In the genomic region with DNA sequence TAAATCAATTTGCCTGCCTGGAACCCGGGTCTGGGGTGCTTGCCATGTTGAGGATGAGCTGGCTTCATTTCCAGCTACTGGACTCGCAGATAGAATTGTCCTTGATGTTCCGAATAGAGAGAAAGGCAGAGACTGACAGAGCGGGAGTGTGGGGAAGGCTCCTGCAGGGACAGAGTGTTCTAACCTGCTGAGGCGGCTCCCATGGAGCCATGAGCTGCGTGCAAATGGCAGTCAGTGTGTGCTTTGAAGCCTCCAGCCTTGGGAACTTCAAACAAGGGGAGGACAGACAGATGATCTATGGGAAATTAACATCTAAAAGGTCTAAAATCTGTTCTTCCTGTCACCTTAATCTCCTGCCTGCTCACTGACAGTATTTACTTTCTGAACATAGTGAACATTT, we compare ENCODE assay signal across 23 cellular contexts.
DNase-seq lines count a peak whose midpoint lies in the region; ATAC-seq and TF ChIP-seq lines count a peak whose summit lies in the region.
"Had no signal": no experiment of that assay in that cellular context is flagged by ENCODE, and none has a peak within 500 bp of the region (broad histone marks: within the 10 kb centered on the region; RNA-seq: fewer than 3 reads in every experiment).

No MANE protein-coding gene starts in this region.

- no peak overlapping the region for H3K4me3 ChIP-seq in endodermal cell (ENCODE audit: low read length)
- H3K4me3 ChIP-seq: GM12878, PC-9 had no signal

- 38 to 46% methylated on average over 5 to 6 of the region's 6 CpGs for WGBS in endodermal cell (ENCODE audit: insufficient coverage in 1 of 2, insufficient read length in 1 of 2), 2 experiments

- no peaks in the 10 kb centered on the region for H3K4me1 ChIP-seq in endodermal cell (ENCODE audit: control insufficient read depth, insufficient read depth, low read length)

- peaks cover 1% of the 10 kb centered on the region for H3K9me3 Mint-ChIP-seq in activated naive CD8-positive, alpha-beta T cell treated with anti-CD3 and anti-CD28 coated beads for 36 hours
- H3K9me3 Mint-ChIP-seq in activated naive CD8-positive, alpha-beta T cell treated with anti-CD3 and anti-CD28 coated beads, Interleukin-2, amount 50 U/mL, for 24 hours: peaks cover 4% of the 10 kb centered on the region
- no peaks in the 10 kb centered on the region for H3K9me3 Mint-ChIP-seq in endodermal cell
- peaks cover 2% of the 10 kb centered on the region for H3K9me3 Mint-ChIP-seq in activated naive CD4-positive, alpha-beta T cell treated with anti-CD3 and anti-CD28 coated beads, Interleukin-2, amount 10 ng/mL, durations not matched to agents 7 days and 5 days

- H3K27ac Mint-ChIP-seq in activated naive CD8-positive, alpha-beta T cell treated with anti-CD3 and anti-CD28 coated beads for 36 hours: peak overlapping the region; percentile 27
- no peak overlapping the region for H3K27ac Mint-ChIP-seq in activated naive CD8-positive, alpha-beta T cell treated with anti-CD3 and anti-CD28 coated beads, Interleukin-2, amount 50 U/mL, for 24 hours
- H3K27ac Mint-ChIP-seq in endodermal cell: no peak overlapping the region
- H3K27ac Mint-ChIP-seq in activated naive CD4-positive, alpha-beta T cell treated with anti-CD3 and anti-CD28 coated beads, Interleukin-2, amount 10 ng/mL, durations not matched to agents 7 days and 5 days: no peak overlapping the region
- H3K27ac Mint-ChIP-seq: CD4-positive, alpha-beta T cell had no signal

- no peak for TF ChIP-seq CTCF in endodermal cell (conservative IDR thresholded peaks at IDR 0.05)

- no peaks in the 10 kb centered on the region for H3K27me3 Mint-ChIP-seq in activated naive CD8-positive, alpha-beta T cell treated with anti-CD3 and anti-CD28 coated beads for 36 hours
- H3K27me3 Mint-ChIP-seq in activated naive CD8-positive, alpha-beta T cell treated with anti-CD3 and anti-CD28 coated beads, Interleukin-2, amount 50 U/mL, for 24 hours: no peaks in the 10 kb centered on the region
- H3K27me3 Mint-ChIP-seq in endodermal cell (ENCODE audit: insufficient read depth): peaks cover 4% of the 10 kb centered on the region
- no peaks in the 10 kb centered on the region for H3K27me3 Mint-ChIP-seq in activated naive CD4-positive, alpha-beta T cell treated with anti-CD3 and anti-CD28 coated beads, Interleukin-2, amount 10 ng/mL, durations not matched to agents 7 days and 5 days
- H3K27me3 Mint-ChIP-seq: CD4-positive, alpha-beta T cell had no signal

- no peaks in the 10 kb centered on the region for H3K9me3 ChIP-seq in endodermal cell (ENCODE audit: control insufficient read depth, low read length)

- no peaks in the 10 kb centered on the region for H3K4me1 Mint-ChIP-seq in activated naive CD8-positive, alpha-beta T cell treated with anti-CD3 and anti-CD28 coated beads for 36 hours
- H3K4me1 Mint-ChIP-seq in activated naive CD8-positive, alpha-beta T cell treated with anti-CD3 and anti-CD28 coated beads, Interleukin-2, amount 50 U/mL, for 24 hours: no peaks in the 10 kb centered on the region
- H3K4me1 Mint-ChIP-seq in endodermal cell: peaks cover 9% of the 10 kb centered on the region
- H3K4me1 Mint-ChIP-seq in activated naive CD4-positive, alpha-beta T cell treated with anti-CD3 and anti-CD28 coated beads, Interleukin-2, amount 10 ng/mL, durations not matched to agents 7 days and 5 days: no peaks in the 10 kb centered on the region

- CTCF ChIA-PET in activated naive CD4-positive, alpha-beta T cell treated with anti-CD3 and anti-CD28 coated beads, Interleukin-2, amount 10 ng/mL, durations not matched to agents 7 days and 5 days (lab: Charles Lee): no interaction called here

- no peak for ATAC-seq in activated naive CD8-positive, alpha-beta T cell treated with anti-CD3 and anti-CD28 coated beads, Interleukin-2, amount 50 U/mL, for 24 hours
- ATAC-seq: GM12878, HCT116, Right ventricle myocardium inferior had no signal

- no peaks in the 10 kb centered on the region for H3K27me3 ChIP-seq in endodermal cell (ENCODE audit: control insufficient read depth, insufficient read depth, low read length, poor library complexity, severe bottlenecking)

- DNase-seq in activated naive CD8-positive, alpha-beta T cell treated with anti-CD3 and anti-CD28 coated beads for 36 hours: no peak
- no peak for DNase-seq in activated naive CD8-positive, alpha-beta T cell treated with anti-CD3 and anti-CD28 coated beads, Interleukin-2, amount 50 U/mL, for 24 hours
- DNase-seq in endodermal cell (peak; percentile 64), midbrain (lab: John Stamatoyannopoulos, UW) (peak; percentile 17), LoVo (ENCODE audit: low spot score) (no peak), UCSD-AML1 (lab: John Stamatoyannopoulos, UW; ENCODE audit: unreplicated experiment) (no peak)
- no peak for DNase-seq in activated naive CD4-positive, alpha-beta T cell treated with anti-CD3 and anti-CD28 coated beads, Interleukin-2, amount 10 ng/mL, durations not matched to agents 7 days and 5 days
- DNase-seq: CD4-positive, alpha-beta T cell; GDM1; NCI-H1048; NCI-H1436; NCI-H187; NCI-H2081 treated with DMSO at 0.1 percent for 48 hours; NCI-H2171; NCI-H226; NCI-H510A treated with DMSO at 0.1 percent for 48 hours; NCI-H748 treated with DMSO at 0.1 percent for 48 hours; NK-92 treated with Interleukin-12 subunit alpha and Interleukin-12 subunit beta, amount 100 ng/mL, for 24 hours; PC-9 had no signal

- no peaks in the 10 kb centered on the region for H3K36me3 Mint-ChIP-seq in activated naive CD8-positive, alpha-beta T cell treated with anti-CD3 and anti-CD28 coated beads for 36 hours
- H3K36me3 Mint-ChIP-seq in activated naive CD8-positive, alpha-beta T cell treated with anti-CD3 and anti-CD28 coated beads, Interleukin-2, amount 50 U/mL, for 24 hours (ENCODE audit: low read depth): no peaks in the 10 kb centered on the region
- H3K36me3 Mint-ChIP-seq in endodermal cell (ENCODE audit: low read depth): no peaks in the 10 kb centered on the region
- H3K36me3 Mint-ChIP-seq in activated naive CD4-positive, alpha-beta T cell treated with anti-CD3 and anti-CD28 coated beads, Interleukin-2, amount 10 ng/mL, durations not matched to agents 7 days and 5 days: no peaks in the 10 kb centered on the region

- H3K36me3 ChIP-seq in endodermal cell (ENCODE audit: control insufficient read depth, insufficient read depth, low read length): no peaks in the 10 kb centered on the region

- no peak overlapping the region for H3K27ac ChIP-seq in endodermal cell (ENCODE audit: low read depth, low read length)
- H3K27ac ChIP-seq: KMS-11, PC-9 had no signal

- H3K4me3 Mint-ChIP-seq in activated naive CD8-positive, alpha-beta T cell treated with anti-CD3 and anti-CD28 coated beads for 36 hours: no peak overlapping the region
- no peak overlapping the region for H3K4me3 Mint-ChIP-seq in activated naive CD8-positive, alpha-beta T cell treated with anti-CD3 and anti-CD28 coated beads, Interleukin-2, amount 50 U/mL, for 24 hours
- no peak overlapping the region for H3K4me3 Mint-ChIP-seq in endodermal cell
- no peak overlapping the region for H3K4me3 Mint-ChIP-seq in activated naive CD4-positive, alpha-beta T cell treated with anti-CD3 and anti-CD28 coated beads, Interleukin-2, amount 10 ng/mL, durations not matched to agents 7 days and 5 days
- H3K4me3 Mint-ChIP-seq: CD4-positive, alpha-beta T cell had no signal

- no peak overlapping the region for H3K9ac ChIP-seq in endodermal cell (ENCODE audit: extremely low read depth, low read length, poor library complexity, severe bottlenecking)
- H3K9ac ChIP-seq: KMS-11 had no signal

Comparison
In these comparisons a context has a peak if more than half of its experiments do, and no peak if none do; other contexts are left out.
1. DNase-seq: peak in endodermal cell (single experiment) and midbrain (single experiment); none in activated naive CD8-positive, alpha-beta T cell treated with anti-CD3 and anti-CD28 coated beads for 36 hours (single experiment), activated naive CD8-positive, alpha-beta T cell treated with anti-CD3 and anti-CD28 coated beads, Interleukin-2, amount 50 U/mL, for 24 hours (single experiment), activated naive CD4-positive, alpha-beta T cell treated with anti-CD3 and anti-CD28 coated beads, Interleukin-2, amount 10 ng/mL, durations not matched to agents 7 days and 5 days (single experiment), LoVo (single experiment) and UCSD-AML1 (single experiment).